In the genomic region with DNA sequence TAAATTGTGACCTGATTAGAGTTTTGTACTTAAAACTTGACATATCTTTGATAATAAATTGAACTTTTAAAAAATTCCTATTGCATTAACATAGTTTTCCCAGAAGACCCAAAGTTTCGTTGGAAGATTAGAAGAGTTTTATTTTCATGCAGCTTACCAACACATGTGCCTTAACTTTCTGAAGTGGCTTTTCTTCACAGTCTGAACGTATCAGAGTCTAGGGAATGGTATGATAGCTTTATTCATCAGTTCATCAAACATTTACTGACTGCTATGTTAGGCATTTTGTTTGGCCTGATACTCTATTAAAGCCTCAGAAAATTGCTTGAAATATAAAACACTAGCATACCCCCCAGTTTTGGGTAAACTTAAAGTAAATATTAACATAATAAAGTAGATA, we compare ENCODE assay signal across 1 cellular context.
TF ChIP-seq lines count a peak whose summit lies in the region.

No MANE protein-coding gene starts in this region.

TF ChIP-seq in GM23338, 12 proteins besides CTCF, POLR2A, EP300 and RAD21 (continued from another document):
- TF ChIP-seq, protein P1, sequence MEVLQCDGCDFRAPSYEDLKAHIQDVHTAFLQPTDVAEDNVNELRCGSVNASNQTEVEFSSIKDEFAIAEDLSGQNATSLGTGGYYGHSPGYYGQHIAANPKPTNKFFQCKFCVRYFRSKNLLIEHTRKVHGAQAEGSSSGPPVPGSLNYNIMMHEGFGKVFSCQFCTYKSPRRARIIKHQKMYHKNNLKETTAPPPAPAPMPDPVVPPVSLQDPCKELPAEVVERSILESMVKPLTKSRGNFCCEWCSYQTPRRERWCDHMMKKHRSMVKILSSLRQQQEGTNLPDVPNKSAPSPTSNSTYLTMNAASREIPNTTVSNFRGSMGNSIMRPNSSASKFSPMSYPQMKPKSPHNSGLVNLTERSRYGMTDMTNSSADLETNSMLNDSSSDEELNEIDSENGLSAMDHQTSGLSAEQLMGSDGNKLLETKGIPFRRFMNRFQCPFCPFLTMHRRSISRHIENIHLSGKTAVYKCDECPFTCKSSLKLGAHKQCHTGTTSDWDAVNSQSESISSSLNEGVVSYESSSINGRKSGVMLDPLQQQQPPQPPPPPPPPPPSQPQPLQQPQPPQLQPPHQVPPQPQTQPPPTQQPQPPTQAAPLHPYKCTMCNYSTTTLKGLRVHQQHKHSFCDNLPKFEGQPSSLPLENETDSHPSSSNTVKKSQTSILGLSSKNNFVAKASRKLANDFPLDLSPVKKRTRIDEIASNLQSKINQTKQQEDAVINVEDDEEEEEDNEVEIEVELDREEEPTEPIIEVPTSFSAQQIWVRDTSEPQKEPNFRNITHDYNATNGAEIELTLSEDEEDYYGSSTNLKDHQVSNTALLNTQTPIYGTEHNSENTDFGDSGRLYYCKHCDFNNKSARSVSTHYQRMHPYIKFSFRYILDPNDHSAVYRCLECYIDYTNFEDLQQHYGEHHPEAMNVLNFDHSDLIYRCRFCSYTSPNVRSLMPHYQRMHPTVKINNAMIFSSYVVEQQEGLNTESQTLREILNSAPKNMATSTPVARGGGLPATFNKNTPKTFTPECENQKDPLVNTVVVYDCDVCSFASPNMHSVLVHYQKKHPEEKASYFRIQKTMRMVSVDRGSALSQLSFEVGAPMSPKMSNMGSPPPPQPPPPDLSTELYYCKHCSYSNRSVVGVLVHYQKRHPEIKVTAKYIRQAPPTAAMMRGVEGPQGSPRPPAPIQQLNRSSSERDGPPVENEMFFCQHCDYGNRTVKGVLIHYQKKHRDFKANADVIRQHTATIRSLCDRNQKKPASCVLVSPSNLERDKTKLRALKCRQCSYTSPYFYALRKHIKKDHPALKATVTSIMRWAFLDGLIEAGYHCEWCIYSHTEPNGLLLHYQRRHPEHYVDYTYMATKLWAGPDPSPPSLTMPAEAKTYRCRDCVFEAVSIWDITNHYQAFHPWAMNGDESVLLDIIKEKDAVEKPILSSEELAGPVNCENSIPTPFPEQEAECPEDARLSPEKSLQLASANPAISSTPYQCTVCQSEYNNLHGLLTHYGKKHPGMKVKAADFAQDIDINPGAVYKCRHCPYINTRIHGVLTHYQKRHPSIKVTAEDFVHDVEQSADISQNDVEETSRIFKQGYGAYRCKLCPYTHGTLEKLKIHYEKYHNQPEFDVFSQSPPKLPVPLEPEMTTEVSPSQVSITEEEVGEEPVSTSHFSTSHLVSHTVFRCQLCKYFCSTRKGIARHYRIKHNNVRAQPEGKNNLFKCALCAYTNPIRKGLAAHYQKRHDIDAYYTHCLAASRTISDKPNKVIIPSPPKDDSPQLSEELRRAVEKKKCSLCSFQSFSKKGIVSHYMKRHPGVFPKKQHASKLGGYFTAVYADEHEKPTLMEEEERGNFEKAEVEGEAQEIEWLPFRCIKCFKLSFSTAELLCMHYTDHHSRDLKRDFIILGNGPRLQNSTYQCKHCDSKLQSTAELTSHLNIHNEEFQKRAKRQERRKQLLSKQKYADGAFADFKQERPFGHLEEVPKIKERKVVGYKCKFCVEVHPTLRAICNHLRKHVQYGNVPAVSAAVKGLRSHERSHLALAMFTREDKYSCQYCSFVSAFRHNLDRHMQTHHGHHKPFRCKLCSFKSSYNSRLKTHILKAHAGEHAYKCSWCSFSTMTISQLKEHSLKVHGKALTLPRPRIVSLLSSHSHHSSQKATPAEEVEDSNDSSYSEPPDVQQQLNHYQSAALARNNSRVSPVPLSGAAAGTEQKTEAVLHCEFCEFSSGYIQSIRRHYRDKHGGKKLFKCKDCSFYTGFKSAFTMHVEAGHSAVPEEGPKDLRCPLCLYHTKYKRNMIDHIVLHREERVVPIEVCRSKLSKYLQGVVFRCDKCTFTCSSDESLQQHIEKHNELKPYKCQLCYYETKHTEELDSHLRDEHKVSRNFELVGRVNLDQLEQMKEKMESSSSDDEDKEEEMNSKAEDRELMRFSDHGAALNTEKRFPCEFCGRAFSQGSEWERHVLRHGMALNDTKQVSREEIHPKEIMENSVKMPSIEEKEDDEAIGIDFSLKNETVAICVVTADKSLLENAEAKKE (CRISPR knock-in tag; IDR thresholded peaks at IDR 0.05): no peak
- TF ChIP-seq EZH2 (IDR thresholded peaks at IDR 0.05; ENCODE audit: low read depth, unreplicated experiment) (no peak), JUNB (IDR thresholded peaks at IDR 0.05; ENCODE audit: unreplicated experiment) (no peak), REST (IDR thresholded peaks at IDR 0.05; ENCODE audit: unreplicated experiment) (no peak)
